Comparison of ENCODE assay signal across 1 cellular context in the genomic region with DNA sequence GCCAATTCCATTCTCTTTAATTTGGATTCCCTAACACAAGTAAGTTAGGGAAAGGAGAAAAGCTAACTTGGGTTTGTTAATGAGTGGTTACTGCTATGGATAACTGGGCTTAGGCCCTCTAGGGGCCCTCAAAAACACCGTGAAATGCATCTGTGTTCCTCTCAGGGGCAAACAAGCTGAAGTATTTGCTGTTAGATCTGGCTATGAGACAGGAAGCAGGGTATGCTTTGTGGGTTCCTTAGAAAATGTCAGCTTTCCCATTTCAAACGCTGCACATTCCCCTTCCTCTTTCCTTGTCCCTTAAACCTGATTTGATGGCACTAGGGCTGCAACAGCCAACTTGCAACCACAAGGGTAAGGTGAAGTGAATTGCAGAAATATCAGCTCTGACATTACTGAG.
TF ChIP-seq lines count a peak whose summit lies in the region.

No MANE protein-coding gene starts in this region.

TF ChIP-seq in GM12878, 131 proteins besides CTCF, POLR2A, EP300 and RAD21 (continued from another document):
- TF ChIP-seq, protein P1, sequence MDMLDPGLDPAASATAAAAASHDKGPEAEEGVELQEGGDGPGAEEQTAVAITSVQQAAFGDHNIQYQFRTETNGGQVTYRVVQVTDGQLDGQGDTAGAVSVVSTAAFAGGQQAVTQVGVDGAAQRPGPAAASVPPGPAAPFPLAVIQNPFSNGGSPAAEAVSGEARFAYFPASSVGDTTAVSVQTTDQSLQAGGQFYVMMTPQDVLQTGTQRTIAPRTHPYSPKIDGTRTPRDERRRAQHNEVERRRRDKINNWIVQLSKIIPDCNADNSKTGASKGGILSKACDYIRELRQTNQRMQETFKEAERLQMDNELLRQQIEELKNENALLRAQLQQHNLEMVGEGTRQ (IDR thresholded peaks at IDR 0.05; ENCODE audit: borderline replicate concordance, low read depth, low read length): no peak
